ENCODE assay signal across 8 cellular contexts in the genomic region with DNA sequence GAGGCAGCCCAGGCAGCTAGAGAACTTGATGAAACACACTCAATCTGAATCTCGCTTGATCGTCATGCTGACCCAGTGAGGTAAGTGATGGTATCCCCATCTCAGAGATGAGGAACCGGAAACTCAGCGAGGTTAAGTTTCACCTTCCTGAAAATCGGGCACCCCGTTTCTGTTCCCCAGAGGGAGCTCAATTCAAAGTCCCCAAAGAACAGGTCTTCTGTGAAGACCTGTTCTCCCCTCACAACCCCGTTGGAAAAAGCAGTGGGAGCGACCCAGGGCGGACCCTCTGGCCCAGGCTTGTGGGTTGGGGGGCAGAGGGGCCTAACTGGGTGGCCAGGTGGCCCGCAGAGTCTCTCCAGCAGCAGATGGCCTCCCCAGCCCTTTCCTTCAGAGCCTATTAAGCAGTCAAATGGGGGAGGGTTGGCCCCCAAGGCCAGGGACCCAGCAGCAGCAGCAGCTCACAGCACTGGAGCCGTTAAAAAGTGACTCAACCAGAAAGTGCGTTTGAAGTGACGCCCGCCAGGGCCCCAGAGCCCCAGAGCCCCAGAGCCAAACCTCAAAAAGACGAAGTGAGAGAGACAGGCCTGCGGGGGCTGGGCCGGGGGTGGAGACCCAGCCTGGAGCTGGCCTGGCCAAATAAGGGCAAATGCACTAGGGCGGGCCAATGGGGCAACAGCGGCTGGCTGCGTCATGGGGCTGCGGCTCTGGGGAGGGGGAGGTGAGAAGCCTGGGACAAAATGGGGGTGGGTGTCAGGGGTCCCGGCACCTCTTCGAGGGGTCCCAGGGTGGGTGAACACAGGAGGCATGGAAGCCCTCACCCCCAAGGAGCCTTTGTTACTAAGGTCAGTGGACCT. TPM values are rescaled to one million over a fixed set of nuclear protein-coding genes. Genes with fewer than 3 reads are reported as not detected.
A peak's percentile ranks its signal among the peaks of the same experiment; 100 is the strongest.
DNase-seq lines count a peak whose midpoint lies in the region; ATAC-seq lines count a peak whose summit lies in the region.

No MANE protein-coding gene starts in this region.

- peak; percentile 39 for ATAC-seq in GM18508 (IDR thresholded peaks at IDR 0.05; ENCODE audit: insufficient read depth, unreplicated experiment)
- peak; percentile 57 for ATAC-seq in HG02938 (IDR thresholded peaks at IDR 0.05; ENCODE audit: unreplicated experiment)
- peak; percentile 83 for ATAC-seq in Right ventricle myocardium superior (ENCODE audit: poor library complexity)

- intact Hi-C loops in Right ventricle myocardium superior (cut with DNase I), result no loop called here

- DNase-seq in OCI-M1 (lab: John Stamatoyannopoulos, UW) (peak; percentile 97), Right ventricle myocardium superior (peak; percentile 90), renal cortical epithelial cell (ENCODE audit: low read depth) (peak; percentile 71), NCI-H2171 (lab: John Stamatoyannopoulos, UW) (no peak), NCI-H69 (lab: John Stamatoyannopoulos, UW) (no peak)
- peak; percentile 97 for DNase-seq in activated effector memory CD4-positive, alpha-beta T cell treated with anti-CD3 and anti-CD28 coated beads, Interleukin-2, amount 50 U/mL, for 16 hours

RNA-seq across cellular contexts. Expression of a gene that starts 9.2 kb away (rescaled TPM):
- total RNA-seq in Right ventricle myocardium superior (13.6 TPM), renal cortical epithelial cell (0.17 and 6.1 TPM in 2 replicates)

RNA-seq across cellular contexts. Expression of a gene that starts 14.2 kb away (rescaled TPM):
- 59.2 TPM for total RNA-seq in Right ventricle myocardium superior
- 53.8 and 85.3 TPM in 2 replicates for total RNA-seq in renal cortical epithelial cell

RNA-seq across cellular contexts. Expression of a gene that starts 57.1 kb away (rescaled TPM):
- total RNA-seq in Right ventricle myocardium superior (0.05 TPM), renal cortical epithelial cell (0.17 TPM in 1 of 2 replicates, not detected in the other)

Comparison
In these comparisons a context has a peak if more than half of its experiments do, and no peak if none do; other contexts are left out.
1. DNase-seq: peak in OCI-M1 (single experiment), activated effector memory CD4-positive, alpha-beta T cell treated with anti-CD3 and anti-CD28 coated beads, Interleukin-2, amount 50 U/mL, for 16 hours (single experiment), Right ventricle myocardium superior (single experiment) and renal cortical epithelial cell (single experiment); none in NCI-H2171 (single experiment) and NCI-H69 (single experiment).
2. Peak in every context shown above with its lines, with median percentiles within 50 percentile points of each other: ATAC-seq.